1 cellular context compared by ENCODE assay signal in genomic region chr1:35557611-35558373, GRCh38.
TF ChIP-seq lines count a peak whose summit lies in the region.

Gene NCDN, plus strand, starts transcription at chr1:35557799. Its CDS starts 392 bp downstream, at chr1:35558191.

TF ChIP-seq in HepG2, 621 proteins besides CTCF, POLR2A, EP300 and RAD21 (continued from another document and continues in another):
- TF ChIP-seq, protein P1, sequence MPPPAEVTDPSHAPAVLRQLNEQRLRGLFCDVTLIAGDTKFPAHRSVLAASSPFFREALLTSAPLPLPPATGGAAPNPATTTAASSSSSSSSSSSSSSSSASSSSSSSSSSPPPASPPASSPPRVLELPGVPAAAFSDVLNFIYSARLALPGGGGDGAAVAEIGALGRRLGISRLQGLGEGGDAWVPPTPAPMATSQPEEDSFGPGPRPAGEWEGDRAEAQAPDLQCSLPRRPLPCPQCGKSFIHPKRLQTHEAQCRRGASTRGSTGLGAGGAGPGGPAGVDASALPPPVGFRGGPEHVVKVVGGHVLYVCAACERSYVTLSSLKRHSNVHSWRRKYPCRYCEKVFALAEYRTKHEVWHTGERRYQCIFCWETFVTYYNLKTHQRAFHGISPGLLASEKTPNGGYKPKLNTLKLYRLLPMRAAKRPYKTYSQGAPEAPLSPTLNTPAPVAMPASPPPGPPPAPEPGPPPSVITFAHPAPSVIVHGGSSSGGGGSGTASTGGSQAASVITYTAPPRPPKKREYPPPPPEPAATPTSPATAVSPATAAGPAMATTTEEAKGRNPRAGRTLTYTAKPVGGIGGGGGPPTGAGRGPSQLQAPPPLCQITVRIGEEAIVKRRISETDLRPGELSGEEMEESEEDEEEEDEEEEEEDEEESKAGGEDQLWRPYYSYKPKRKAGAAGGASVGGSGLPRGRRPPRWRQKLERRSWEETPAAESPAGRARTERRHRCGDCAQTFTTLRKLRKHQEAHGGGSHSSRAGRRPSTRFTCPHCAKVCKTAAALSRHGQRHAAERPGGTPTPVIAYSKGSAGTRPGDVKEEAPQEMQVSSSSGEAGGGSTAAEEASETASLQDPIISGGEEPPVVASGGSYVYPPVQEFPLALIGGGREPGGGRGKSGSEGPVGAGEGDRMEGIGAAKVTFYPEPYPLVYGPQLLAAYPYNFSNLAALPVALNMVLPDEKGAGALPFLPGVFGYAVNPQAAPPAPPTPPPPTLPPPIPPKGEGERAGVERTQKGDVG (CRISPR knock-in tag; IDR thresholded peaks at IDR 0.05; ENCODE audit: borderline replicate concordance), result no peak
- TF ChIP-seq DNMT1 (CRISPR knock-in tag; IDR thresholded peaks at IDR 0.05) (0 out of 2 replicates have a peak, but pooled peaks have one; percentile 65), ZBTB10 (CRISPR knock-in tag; IDR thresholded peaks at IDR 0.05; ENCODE audit: borderline replicate concordance) (peak; percentile 59; the same call in 1 of the 2 replicates), ZNF816 (CRISPR knock-in tag; IDR thresholded peaks at IDR 0.05; ENCODE audit: borderline replicate concordance) (no peak), RORA (CRISPR knock-in tag; IDR thresholded peaks at IDR 0.05) (no peak), ZKSCAN8 (CRISPR knock-in tag; IDR thresholded peaks at IDR 0.05; ENCODE audit: borderline replicate concordance) (no peak), HCFC1 (IDR thresholded peaks at IDR 0.05; ENCODE audit: low read depth, low read length) (peak; percentile 92), HNRNPK (IDR thresholded peaks at IDR 0.05; ENCODE audit: low read depth, low read length, poor library complexity, severe bottlenecking) (no peak), PHB2 (IDR thresholded peaks at IDR 0.05; ENCODE audit: partially characterized antibody) (no peak), SNAPC2 (CRISPR knock-in tag; IDR thresholded peaks at IDR 0.05) (no peak; the same call in 1 of the 2 replicates), ZNF232 (CRISPR knock-in tag; IDR thresholded peaks at IDR 0.05; ENCODE audit: borderline replicate concordance) (peak; percentile 86; the same call in 1 of the 2 replicates), ZFP36L2 (CRISPR knock-in tag; IDR thresholded peaks at IDR 0.05) (no peak), ZNF382 (CRISPR knock-in tag; IDR thresholded peaks at IDR 0.05; ENCODE audit: borderline replicate concordance) (no peak), MED13 (CRISPR knock-in tag; IDR thresholded peaks at IDR 0.05) (peak; percentile 60; the same call in 1 of the 2 replicates), HMGXB4 (CRISPR knock-in tag; IDR thresholded peaks at IDR 0.05; ENCODE audit: borderline replicate concordance in 1 of 2, low read depth in 1 of 2) (0 out of 4 replicates have a peak, but pooled peaks of 1 of the 2 experiments have one; percentile 65), ZNF431 (CRISPR knock-in tag; IDR thresholded peaks at IDR 0.05; ENCODE audit: borderline replicate concordance, low read depth) (no peak), PITX1 (CRISPR knock-in tag; IDR thresholded peaks at IDR 0.05) (peak; percentile 35; the same call in 1 of the 2 replicates), RFX1 (IDR thresholded peaks at IDR 0.05) (no peak), ZNF496 (CRISPR knock-in tag; IDR thresholded peaks at IDR 0.05; ENCODE audit: insufficient replicate concordance) (no peak), CEBPG (CRISPR knock-in tag; IDR thresholded peaks at IDR 0.05) (no peak), ZBTB49 (CRISPR knock-in tag; IDR thresholded peaks at IDR 0.05; ENCODE audit: borderline replicate concordance) (no peak), RFXAP (CRISPR knock-in tag; IDR thresholded peaks at IDR 0.05; ENCODE audit: borderline replicate concordance) (no peak), ZBTB20 (CRISPR knock-in tag; IDR thresholded peaks at IDR 0.05; ENCODE audit: borderline replicate concordance, low read depth) (0 out of 2 replicates have a peak, but pooled peaks have one; percentile 33), SRSF4 (IDR thresholded peaks at IDR 0.05; ENCODE audit: low read depth, low read length, poor library complexity, severe bottlenecking) (no peak), MTF1 (CRISPR knock-in tag; IDR thresholded peaks at IDR 0.05) (no peak), THAP8 (CRISPR knock-in tag; IDR thresholded peaks at IDR 0.05; ENCODE audit: borderline replicate concordance) (0 out of 2 replicates have a peak, but pooled peaks have one; percentile 52), ZBTB38 (CRISPR knock-in tag; IDR thresholded peaks at IDR 0.05) (no peak; the same call in 1 of the 2 replicates), TBL1XR1 (IDR thresholded peaks at IDR 0.05; ENCODE audit: borderline replicate concordance, low read length, partially characterized antibody) (no peak), ZNF891 (CRISPR knock-in tag; IDR thresholded peaks at IDR 0.05) (no peak), AKAP8 (CRISPR knock-in tag; IDR thresholded peaks at IDR 0.05) (no peak), ZBTB42 (CRISPR knock-in tag; IDR thresholded peaks at IDR 0.05) (no peak), NR3C1 (CRISPR knock-in tag; IDR thresholded peaks at IDR 0.05) (no peak), ZBTB7B (CRISPR knock-in tag; IDR thresholded peaks at IDR 0.05) (no peak), ZBED4 (CRISPR knock-in tag; IDR thresholded peaks at IDR 0.05; ENCODE audit: borderline replicate concordance) (no peak)
- TF ChIP-seq, protein P2, sequence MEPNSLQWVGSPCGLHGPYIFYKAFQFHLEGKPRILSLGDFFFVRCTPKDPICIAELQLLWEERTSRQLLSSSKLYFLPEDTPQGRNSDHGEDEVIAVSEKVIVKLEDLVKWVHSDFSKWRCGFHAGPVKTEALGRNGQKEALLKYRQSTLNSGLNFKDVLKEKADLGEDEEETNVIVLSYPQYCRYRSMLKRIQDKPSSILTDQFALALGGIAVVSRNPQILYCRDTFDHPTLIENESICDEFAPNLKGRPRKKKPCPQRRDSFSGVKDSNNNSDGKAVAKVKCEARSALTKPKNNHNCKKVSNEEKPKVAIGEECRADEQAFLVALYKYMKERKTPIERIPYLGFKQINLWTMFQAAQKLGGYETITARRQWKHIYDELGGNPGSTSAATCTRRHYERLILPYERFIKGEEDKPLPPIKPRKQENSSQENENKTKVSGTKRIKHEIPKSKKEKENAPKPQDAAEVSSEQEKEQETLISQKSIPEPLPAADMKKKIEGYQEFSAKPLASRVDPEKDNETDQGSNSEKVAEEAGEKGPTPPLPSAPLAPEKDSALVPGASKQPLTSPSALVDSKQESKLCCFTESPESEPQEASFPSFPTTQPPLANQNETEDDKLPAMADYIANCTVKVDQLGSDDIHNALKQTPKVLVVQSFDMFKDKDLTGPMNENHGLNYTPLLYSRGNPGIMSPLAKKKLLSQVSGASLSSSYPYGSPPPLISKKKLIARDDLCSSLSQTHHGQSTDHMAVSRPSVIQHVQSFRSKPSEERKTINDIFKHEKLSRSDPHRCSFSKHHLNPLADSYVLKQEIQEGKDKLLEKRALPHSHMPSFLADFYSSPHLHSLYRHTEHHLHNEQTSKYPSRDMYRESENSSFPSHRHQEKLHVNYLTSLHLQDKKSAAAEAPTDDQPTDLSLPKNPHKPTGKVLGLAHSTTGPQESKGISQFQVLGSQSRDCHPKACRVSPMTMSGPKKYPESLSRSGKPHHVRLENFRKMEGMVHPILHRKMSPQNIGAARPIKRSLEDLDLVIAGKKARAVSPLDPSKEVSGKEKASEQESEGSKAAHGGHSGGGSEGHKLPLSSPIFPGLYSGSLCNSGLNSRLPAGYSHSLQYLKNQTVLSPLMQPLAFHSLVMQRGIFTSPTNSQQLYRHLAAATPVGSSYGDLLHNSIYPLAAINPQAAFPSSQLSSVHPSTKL (CRISPR knock-in tag; IDR thresholded peaks at IDR 0.05), result no peak; the same call in 1 of the 2 replicates
- TF ChIP-seq, protein P3, sequence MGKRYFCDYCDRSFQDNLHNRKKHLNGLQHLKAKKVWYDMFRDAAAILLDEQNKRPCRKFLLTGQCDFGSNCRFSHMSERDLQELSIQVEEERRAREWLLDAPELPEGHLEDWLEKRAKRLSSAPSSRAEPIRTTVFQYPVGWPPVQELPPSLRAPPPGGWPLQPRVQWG (CRISPR knock-in tag; IDR thresholded peaks at IDR 0.05; ENCODE audit: borderline replicate concordance, low read depth), result no peak
